28 cellular contexts compared by ENCODE assay signal in the genomic region with DNA sequence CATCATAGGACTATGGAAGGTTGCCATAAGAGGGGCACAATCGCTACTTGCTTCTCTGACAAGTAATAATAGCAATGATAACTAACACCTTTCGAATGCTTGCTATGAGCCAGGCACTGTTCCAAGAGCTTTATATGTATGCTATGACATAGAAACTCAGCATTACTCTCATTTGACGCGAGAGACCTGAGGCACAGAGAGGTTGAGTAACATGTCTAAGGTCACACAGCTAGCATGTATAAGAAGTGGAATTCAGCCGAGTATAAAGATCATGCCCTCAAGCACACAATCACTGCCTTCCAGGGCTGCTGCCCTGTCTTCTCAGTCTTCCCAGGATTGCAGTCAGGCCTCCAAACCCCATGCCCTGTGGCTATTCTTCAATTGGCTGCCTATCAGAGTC.
"Had no signal": no experiment of that assay in that cellular context is flagged by ENCODE, and none has a peak within 500 bp of the region (broad histone marks: within the 10 kb centered on the region; RNA-seq: fewer than 3 reads in every experiment).

No MANE protein-coding gene starts in this region.

- H3K4me1 ChIP-seq: colonic mucosa, upper lobe of left lung, vagina had no signal

- H3K4me3 ChIP-seq: colonic mucosa, dorsolateral prefrontal cortex, upper lobe of left lung, vagina had no signal

- H3K27me3 ChIP-seq: colonic mucosa, upper lobe of left lung, vagina had no signal

- ATAC-seq: activated CD4-positive, CD25-positive, alpha-beta regulatory T cell treated with anti-CD3 and anti-CD28 coated beads, Interleukin-2, amount 50 U/mL, for 24 hours; activated naive CD8-positive, alpha-beta T cell treated with anti-CD3 and anti-CD28 coated beads, Interleukin-2, amount 50 U/mL, for 24 hours; effector memory CD8-positive, alpha-beta T cell; esophagus mucosa; natural killer cell; sciatic nerve; stimulated activated memory B cell treated with anti-CD40 and anti-IgM and Interleukin-4, amounts not matched to agents 10 μg/mL and 1 μg/mL and 100 μg/mL, for 72 hours; stimulated activated naive CD8-positive, alpha-beta T cell treated with anti-CD3 and anti-CD28 coated beads, Interleukin-15, amount 100 ng/mL, for 72 hours had no signal

- H3K9me3 ChIP-seq: colonic mucosa, upper lobe of left lung, vagina had no signal

- H3K36me3 ChIP-seq: colonic mucosa, upper lobe of left lung, vagina, WERI-Rb-1 had no signal

- DNase-seq: activated CD4-positive, alpha-beta memory T cell treated with anti-CD3 and anti-CD28 coated beads for 36 hours; activated CD4-positive, alpha-beta T cell treated with anti-CD3 and anti-CD28 coated beads for 48 hours; activated CD8-positive, alpha-beta memory T cell treated with anti-CD3 and anti-CD28 coated beads, Interleukin-2, amount 50 U/mL, for 48 hours; activated naive CD8-positive, alpha-beta T cell treated with anti-CD3 and anti-CD28 coated beads, Interleukin-2, amount 50 U/mL, for 24 hours; amygdala; cerebellar nuclear complex; colonic mucosa; effector memory CD8-positive, alpha-beta T cell; foreskin fibroblast; hippocampal formation; immature natural killer cell; natural killer cell; small intestine; stimulated activated CD4-positive, alpha-beta T cell treated with anti-CD3 and anti-CD28 coated beads, Interleukin-1b, Interleukin-23, amount 100 ng/mL, for 48 hours; stimulated activated CD4-positive, alpha-beta T cell treated with anti-CD3 and anti-CD28 coated beads, Interleukin-4, amount 100 ng/mL, for 4 hours; stimulated activated CD8-positive, alpha-beta memory T cell treated with anti-CD3 and anti-CD28 coated beads, Interleukin-4, amount 100 ng/mL, for 48 hours; stimulated activated naive CD8-positive, alpha-beta T cell treated with anti-CD3 and anti-CD28 coated beads, Interleukin-15, amount 100 ng/mL, for 72 hours; substantia nigra; SW 1271; T-helper 9 cell; WERI-Rb-1 had no signal

- H3K27ac ChIP-seq: colonic mucosa, upper lobe of left lung, vagina, WERI-Rb-1 had no signal
